Comparison of ENCODE assay signal across 8 cellular contexts in the genomic region with DNA sequence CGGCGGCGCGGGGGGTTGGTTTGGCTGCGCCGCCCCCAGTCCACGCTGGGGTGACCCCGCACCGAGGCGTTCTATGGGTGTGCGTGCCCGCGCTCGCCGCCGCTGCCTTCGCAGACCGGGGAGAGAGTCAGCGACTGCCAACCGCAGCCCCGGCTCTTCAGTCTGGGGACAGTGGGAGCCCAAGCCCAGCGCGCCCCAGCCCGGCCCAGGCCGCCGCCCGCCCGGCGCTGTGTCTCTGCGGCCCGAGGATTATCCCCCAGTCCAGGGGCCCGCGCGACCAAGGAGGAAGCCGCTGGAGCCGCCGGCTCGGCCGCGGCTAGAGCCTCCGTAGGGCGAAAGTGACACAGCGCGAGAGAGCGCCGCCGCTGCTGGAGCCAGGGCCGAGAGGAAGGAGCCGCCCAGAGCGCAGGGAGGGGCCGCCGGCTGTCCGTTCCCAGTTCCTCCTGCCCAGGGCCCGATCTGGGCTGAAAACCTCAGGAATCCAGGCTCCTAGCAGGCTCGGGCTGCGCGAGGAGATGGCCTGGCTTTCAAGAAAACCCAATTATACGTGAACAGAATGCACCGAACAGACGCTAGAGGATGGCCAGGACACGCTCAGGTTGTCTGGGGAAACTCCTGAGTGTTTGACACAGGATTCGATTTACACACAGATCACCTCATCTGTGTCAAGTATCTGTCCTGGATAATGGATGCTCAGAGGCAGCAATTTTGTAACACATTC. TPM values are rescaled to one million over a fixed set of nuclear protein-coding genes. Genes with fewer than 3 reads are reported as not detected.
DNase-seq lines count a peak whose midpoint lies in the region; ATAC-seq and TF ChIP-seq lines count a peak whose summit lies in the region.

No MANE protein-coding gene starts in this region.

- H3K4me3 ChIP-seq in fibroblast of pulmonary artery (replicated peaks; ENCODE audit: low read depth, low read length) (peak overlapping the region; percentile 94), muscle layer of duodenum (ENCODE audit: low read depth in 1 of 2, low read length in 2 of 2) (peak overlapping the region; percentile 49 to 90), transverse colon (peak overlapping the region; percentile 54 to 94 (median 64))

- no peak overlapping the region for H3K27ac Mint-ChIP-seq in activated T-cell treated with anti-CD3 and anti-CD28 coated beads, Interleukin-2, amount 50 U/mL, for 72 hours

- H3K9me3 ChIP-seq in muscle layer of duodenum (ENCODE audit: control insufficient read depth in 1 of 2, low read length in 2 of 2): no peaks in the 10 kb centered on the region
- no peaks in the 10 kb centered on the region for H3K9me3 ChIP-seq in transverse colon

- H3K36me3 ChIP-seq in muscle layer of duodenum (ENCODE audit: control insufficient read depth in 1 of 2, insufficient read depth in 2 of 2, low read length in 2 of 2) (peaks cover 0 to 3% of the 10 kb centered on the region in 2 donors), transverse colon (no peaks in the 10 kb centered on the region)

- H3K27me3 ChIP-seq in muscle layer of duodenum (ENCODE audit: low read depth, low read length): no peaks in the 10 kb centered on the region
- H3K27me3 ChIP-seq in transverse colon: no peaks in the 10 kb centered on the region

- TF ChIP-seq EP300 in transverse colon (IDR thresholded peaks at IDR 0.05; ENCODE audit: low read depth): no peak

- peak overlapping the region; percentile 85 for H3K27ac ChIP-seq in muscle layer of duodenum (ENCODE audit: low read length)
- H3K27ac ChIP-seq in transverse colon: peak overlapping the region; percentile 91 to 93 (median 92)

- TF ChIP-seq CTCF in fibroblast of pulmonary artery (IDR thresholded peaks at IDR 0.05; ENCODE audit: low read length, missing control alignments) (no peak), transverse colon (IDR thresholded peaks at IDR 0.05) (no peak)

- peaks cover 23% of the 10 kb centered on the region for H3K4me1 Mint-ChIP-seq in activated T-cell treated with anti-CD3 and anti-CD28 coated beads, Interleukin-2, amount 50 U/mL, for 72 hours (ENCODE audit: low read depth)

- no peak for DNase-seq in activated CD4-positive, CD25-positive, alpha-beta regulatory T cell (lab: John Stamatoyannopoulos, UW)
- DNase-seq in NCI-H69 (lab: John Stamatoyannopoulos, UW) (peak; percentile 91), fibroblast of pulmonary artery (ENCODE audit: low read depth) (peak; percentile 76), transverse colon (peak; percentile 75)
- DNase-seq in activated T-cell treated with anti-CD3 and anti-CD28 coated beads, Interleukin-2, amount 50 U/mL, for 72 hours: peak; percentile 18 to 37

- TF ChIP-seq POLR2A in transverse colon (IDR thresholded peaks at IDR 0.05): peak; percentile 70

- in situ Hi-C loops in transverse colon (cut with MboI; ENCODE audit: low pct_ligation_motif_present in 1 of 4, low pct_unique_long_range_greater_than_20kb in 1 of 4, low sequenced_read_pairs in 3 of 4): no loop called here

- ATAC-seq in activated CD4-positive, CD25-positive, alpha-beta regulatory T cell treated with anti-CD3 and anti-CD28 coated beads, Interleukin-2, amount 50 U/mL, for 24 hours: peak; percentile 16 to 23
- peak; percentile 26 for ATAC-seq in HG02884 (IDR thresholded peaks at IDR 0.05; ENCODE audit: unreplicated experiment)
- peak; percentile 43 to 48 for ATAC-seq in activated T-cell treated with anti-CD3 and anti-CD28 coated beads, Interleukin-2, amount 50 U/mL, for 72 hours (replicated peaks in 1 of 2)

- 2 to 20% methylated on average over 1 to 17 of the region's 62 CpGs for WGBS in transverse colon (ENCODE audit: low coverage in 1 of 2), 2 donors

- H3K4me3 Mint-ChIP-seq in activated T-cell treated with anti-CD3 and anti-CD28 coated beads, Interleukin-2, amount 50 U/mL, for 72 hours: peak overlapping the region; percentile 88 to 89

- no peaks in the 10 kb centered on the region for H3K36me3 Mint-ChIP-seq in activated T-cell treated with anti-CD3 and anti-CD28 coated beads, Interleukin-2, amount 50 U/mL, for 72 hours (ENCODE audit: insufficient read depth in 2 of 2)

- H3K4me1 ChIP-seq in muscle layer of duodenum (ENCODE audit: control insufficient read depth in 1 of 2, insufficient read depth in 2 of 2, low read length in 2 of 2) (peaks cover 17 to 27% of the 10 kb centered on the region in 2 donors), transverse colon (peaks cover 9 to 24% (median 16%) of the 10 kb centered on the region in 4 donors)

- no peaks in the 10 kb centered on the region for H3K9me3 Mint-ChIP-seq in activated T-cell treated with anti-CD3 and anti-CD28 coated beads, Interleukin-2, amount 50 U/mL, for 72 hours

- intact Hi-C loops in transverse colon (cut with DNase I; ENCODE audit: low total_unique reads): no loop called here

- H3K27me3 Mint-ChIP-seq in activated T-cell treated with anti-CD3 and anti-CD28 coated beads, Interleukin-2, amount 50 U/mL, for 72 hours (ENCODE audit: low read depth): peaks cover 34% of the 10 kb centered on the region

RNA-seq across cellular contexts. Expression of a gene that starts 2.4 kb away (rescaled TPM):
- total RNA-seq in activated T-cell treated with anti-CD3 and anti-CD28 coated beads, Interleukin-2, amount 50 U/mL, for 72 hours: 1 to 10 TPM; 4.6 to 4.7 TPM
- total RNA-seq in transverse colon: 10 to 100 TPM; 14.1 to 78.2 (median 18.4) TPM

Comparison
In these comparisons a context has a peak if more than half of its experiments do, and no peak if none do; other contexts are left out.
1. DNase-seq: peak in NCI-H69 (single experiment), activated T-cell treated with anti-CD3 and anti-CD28 coated beads, Interleukin-2, amount 50 U/mL, for 72 hours (2 of 2), fibroblast of pulmonary artery (single experiment) and transverse colon (single experiment); none in activated CD4-positive, CD25-positive, alpha-beta regulatory T cell (0 of 4).
2. Peak in every context shown above with its lines, with median percentiles within 50 percentile points of each other: ATAC-seq and H3K4me3 ChIP-seq.